ENCODE assay signal across 1 cellular context in genomic region chr16:68085259-68086071, GRCh38.
TF ChIP-seq lines count a peak whose summit lies in the region.

NFATC3 (plus strand) TSS chr16:68085370; CDS start chr16:68085682, 312 bp downstream.

TF ChIP-seq in K562, 482 proteins besides CTCF, POLR2A, EP300 and RAD21 (continued from another document and continues in another):
- TF ChIP-seq RERE (CRISPR knock-in tag; IDR thresholded peaks at IDR 0.05; ENCODE audit: borderline replicate concordance) (peak; percentile 92; the same call in 1 of the 2 replicates), U2AF1 (optimal IDR thresholded peaks at IDR 0.05; ENCODE audit: low read depth, low read length) (peak; percentile 19), HDAC8 (tag; IDR thresholded peaks at IDR 0.05) (0 out of 2 replicates have a peak, but pooled peaks have one; percentile 25), ZNF23 (CRISPR knock-in tag; IDR thresholded peaks at IDR 0.05) (no peak), THRAP3 (IDR thresholded peaks at IDR 0.05; ENCODE audit: borderline replicate concordance) (no peak), AFF1 (IDR thresholded peaks at IDR 0.05; ENCODE audit: low read depth in 1 of 2, partially characterized antibody in 2 of 2) (no peak), LARP7 (IDR thresholded peaks at IDR 0.05) (no peak), ID3 (CRISPR knock-in tag; IDR thresholded peaks at IDR 0.05) (no peak), ID3 (tag; IDR thresholded peaks at IDR 0.05) (peak; percentile 85), RCOR1 (IDR thresholded peaks at IDR 0.05; ENCODE audit: borderline replicate concordance in 1 of 2, low read depth in 2 of 2, low read length in 2 of 2) (peak in 1 of 2 experiments; percentile 8; a peak in 1 of 4 replicates), ZNF780A (CRISPR knock-in tag; IDR thresholded peaks at IDR 0.05) (no peak), ZNF263 (CRISPR knock-in tag; IDR thresholded peaks at IDR 0.05; ENCODE audit: borderline replicate concordance) (no peak), GTF2B (IDR thresholded peaks at IDR 0.05; ENCODE audit: extremely low read depth, insufficient read length) (no peak), VEZF1 (CRISPR knock-in tag; IDR thresholded peaks at IDR 0.05) (peak; percentile 92), HNRNPLL (IDR thresholded peaks at IDR 0.05; ENCODE audit: low read depth, low read length, poor library complexity, severe bottlenecking) (no peak), SMARCE1 (IDR thresholded peaks at IDR 0.05) (0 out of 2 replicates have a peak, but pooled peaks have one; percentile 14), PRPF4 (IDR thresholded peaks at IDR 0.05; ENCODE audit: insufficient read depth, low read depth, low read length, poor library complexity, severe bottlenecking) (no peak), RB1 (IDR thresholded peaks at IDR 0.05; ENCODE audit: low read depth) (peak; percentile 85; the same call in 1 of the 2 replicates), TAF9B (IDR thresholded peaks at IDR 0.05; ENCODE audit: partially characterized antibody) (no peak), ARHGAP35 (IDR thresholded peaks at IDR 0.05; ENCODE audit: partially characterized antibody) (no peak), FOXK1 (CRISPR knock-in tag; IDR thresholded peaks at IDR 0.05; ENCODE audit: borderline replicate concordance) (no peak; the same call in 1 of the 2 replicates), MXD1 (CRISPR knock-in tag; IDR thresholded peaks at IDR 0.05; ENCODE audit: borderline replicate concordance, poor library complexity, severe bottlenecking) (no peak), FOXJ3 (CRISPR knock-in tag; IDR thresholded peaks at IDR 0.05) (no peak), ZBTB9 (CRISPR knock-in tag; IDR thresholded peaks at IDR 0.05) (peak; percentile 65; the same call in 1 of the 2 replicates), KLF13 (tag; IDR thresholded peaks at IDR 0.05; ENCODE audit: borderline replicate concordance, low read depth) (peak; percentile 20; the same call in 1 of the 2 replicates), HDAC6 (IDR thresholded peaks at IDR 0.05; ENCODE audit: low read depth, low read length) (no peak), ATF2 (CRISPR knock-in tag; IDR thresholded peaks at IDR 0.05) (no peak; the same call in 1 of the 2 replicates), MAFF (IDR thresholded peaks at IDR 0.05; ENCODE audit: low read length) (no peak), CTCFL (IDR thresholded peaks at IDR 0.05; ENCODE audit: borderline replicate concordance, insufficient read depth, low read depth, low read length, poor library complexity, severe bottlenecking) (peak; percentile 11), TGIF2 (CRISPR knock-in tag; IDR thresholded peaks at IDR 0.05) (peak; percentile 84), SIRT6 (IDR thresholded peaks at IDR 0.05; ENCODE audit: low read depth, low read length) (no peak), ZBTB34 (CRISPR knock-in tag; IDR thresholded peaks at IDR 0.05) (peak; percentile 92), ASH1L (IDR thresholded peaks at IDR 0.05; ENCODE audit: borderline replicate concordance, low read depth, partially characterized antibody) (no peak)
